ENCODE assay signal across 8 cellular contexts in genomic region chr7:114865564-114865963, GRCh38. TPM values are rescaled to one million over a fixed set of nuclear protein-coding genes. Genes with fewer than 3 reads are reported as not detected.
A peak's percentile ranks its signal among the peaks of the same experiment; 100 is the strongest.
DNase-seq lines count a peak whose midpoint lies in the region; ATAC-seq and TF ChIP-seq lines count a peak whose summit lies in the region.

No MANE protein-coding gene starts in this region.

- no peaks in the 10 kb centered on the region for H3K9me3 Mint-ChIP-seq in activated T-cell treated with anti-CD3 and anti-CD28 coated beads, Interleukin-2, amount 50 U/mL, for 24 hours

- H3K27me3 Mint-ChIP-seq in activated T-cell treated with anti-CD3 and anti-CD28 coated beads, Interleukin-2, amount 50 U/mL, for 24 hours: no peaks in the 10 kb centered on the region

- no peaks in the 10 kb centered on the region for H3K9me3 ChIP-seq in prostate gland

- no peak overlapping the region for H3K4me3 Mint-ChIP-seq in activated T-cell treated with anti-CD3 and anti-CD28 coated beads, Interleukin-2, amount 50 U/mL, for 24 hours

- intact Hi-C loops in Right ventricle myocardium inferior (cut with DNase I): loop anchor here (5.0 kb wide), 1 partner anchor 612 kb away; no protein-coding TSS in a partner anchor
- intact Hi-C loops in cardiac septum (cut with DNase I): loop anchor here (1.0 to 5.0 kb wide), 2 partner anchors 347 to 611 kb away; no protein-coding TSS in a partner anchor
- intact Hi-C loops in prostate gland (cut with DNase I): no loop called here

- WGBS in prostate gland: 80% methylated on average over 1 of the region's 1 CpG

- TF ChIP-seq POLR2A in prostate gland (IDR thresholded peaks at IDR 0.05): no peak

- no peaks in the 10 kb centered on the region for H3K27me3 ChIP-seq in prostate gland (replicated peaks; ENCODE audit: insufficient read depth)

- peak; percentile 68 for TF ChIP-seq CTCF in foreskin fibroblast (IDR thresholded peaks at IDR 0.05; ENCODE audit: low read depth, low read length)
- peak; percentile 3 to 58 (median 48) for TF ChIP-seq CTCF in prostate gland (IDR thresholded peaks at IDR 0.05)

- no peak overlapping the region for H3K27ac ChIP-seq in prostate gland

- DNase-seq in Right ventricle myocardium inferior (ENCODE audit: missing footprints) (peak; percentile 70), cardiac septum (ENCODE audit: low spot score) (no peak), NCI-H748 treated with DMSO at 0.1 percent for 48 hours (lab: John Stamatoyannopoulos, UW) (peak; percentile 46), foreskin fibroblast (peak; percentile 64 to 86), prostate gland (ENCODE audit: low spot score) (peak; percentile 19), NCI-H2107 (lab: John Stamatoyannopoulos, UW) (no peak)
- peak; percentile 66 for DNase-seq in activated T-cell treated with anti-CD3 and anti-CD28 coated beads, Interleukin-2, amount 50 U/mL, for 24 hours

- ATAC-seq in Right ventricle myocardium inferior: no peak
- ATAC-seq in HG02798 (IDR thresholded peaks at IDR 0.05; ENCODE audit: poor library complexity, unreplicated experiment): peak; percentile 95

- no peak overlapping the region for H3K27ac Mint-ChIP-seq in activated T-cell treated with anti-CD3 and anti-CD28 coated beads, Interleukin-2, amount 50 U/mL, for 24 hours

- H3K4me3 ChIP-seq in foreskin fibroblast (ENCODE audit: low read depth in 1 of 2, low read length in 2 of 2) (no peak overlapping the region), prostate gland (no peak overlapping the region)

- no peaks in the 10 kb centered on the region for H3K4me1 ChIP-seq in prostate gland (replicated peaks)

- H3K4me1 Mint-ChIP-seq in activated T-cell treated with anti-CD3 and anti-CD28 coated beads, Interleukin-2, amount 50 U/mL, for 24 hours (ENCODE audit: low read depth): peaks cover 10% of the 10 kb centered on the region

- no peaks in the 10 kb centered on the region for H3K36me3 ChIP-seq in prostate gland

- no peaks in the 10 kb centered on the region for H3K36me3 Mint-ChIP-seq in activated T-cell treated with anti-CD3 and anti-CD28 coated beads, Interleukin-2, amount 50 U/mL, for 24 hours (ENCODE audit: low read depth)

RNA-seq across cellular contexts. Expression of gene MDFIC, which starts 56.3 kb away (rescaled TPM):
- total RNA-seq in Right ventricle myocardium inferior: 18.3 TPM
- total RNA-seq in cardiac septum: 49.8 TPM
- total RNA-seq in prostate gland: 10 to 100 TPM; 17.2 to 24.8 TPM

Comparison
In these comparisons a context has a peak if more than half of its experiments do, and no peak if none do; other contexts are left out.
1. DNase-seq: peak in Right ventricle myocardium inferior (single experiment), NCI-H748 treated with DMSO at 0.1 percent for 48 hours (single experiment), activated T-cell treated with anti-CD3 and anti-CD28 coated beads, Interleukin-2, amount 50 U/mL, for 24 hours (single experiment), foreskin fibroblast (2 of 2) and prostate gland (single experiment); none in cardiac septum (single experiment) and NCI-H2107 (single experiment).